ENCODE assay signal across 19 cellular contexts in the genomic region with DNA sequence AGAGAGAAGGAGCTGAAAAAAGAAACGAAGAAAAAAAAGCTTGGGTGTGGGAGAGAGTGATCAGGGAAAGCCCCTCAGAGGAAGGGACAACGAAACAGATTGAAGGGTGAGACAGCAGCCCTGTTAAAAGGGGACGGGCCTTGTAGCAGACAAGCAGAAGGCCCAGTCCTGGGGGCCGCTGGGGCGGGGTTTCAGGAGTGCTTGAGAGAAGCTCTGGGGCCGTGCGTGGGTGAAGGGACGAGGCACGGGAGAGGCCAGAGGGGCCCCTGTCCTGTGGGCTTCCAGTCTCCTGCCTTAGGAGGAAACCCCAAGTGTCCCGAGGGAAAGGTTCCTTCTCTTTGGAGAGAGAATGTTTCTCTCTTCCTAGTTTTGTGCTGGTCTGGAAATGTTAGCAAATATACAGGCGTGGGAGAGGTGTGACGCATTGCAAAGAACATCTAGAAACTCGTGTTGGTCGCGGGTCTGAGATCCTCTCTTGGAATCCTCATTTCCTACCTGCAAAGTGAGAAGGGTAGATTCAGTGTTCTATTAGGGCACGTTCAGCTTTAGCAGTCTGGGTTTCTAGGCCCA. TPM values are rescaled to one million over a fixed set of nuclear protein-coding genes. Genes with fewer than 3 reads are reported as not detected.
DNase-seq lines count a peak whose midpoint lies in the region; ATAC-seq and TF ChIP-seq lines count a peak whose summit lies in the region.
"Had no signal": no experiment of that assay in that cellular context is flagged by ENCODE, and none has a peak within 500 bp of the region (broad histone marks: within the 10 kb centered on the region; RNA-seq: fewer than 3 reads in every experiment).

No MANE protein-coding gene starts in this region.

- H3K27me3 Mint-ChIP-seq in chondrocyte (ENCODE audit: low read depth), result no peaks in the 10 kb centered on the region
- H3K27me3 Mint-ChIP-seq: activated CD8-positive, alpha-beta T cell treated with anti-CD3 and anti-CD28 coated beads for 36 hours had no signal

- H3K36me3 Mint-ChIP-seq in chondrocyte (ENCODE audit: low read depth), result peaks cover 14% of the 10 kb centered on the region

- H3K27ac ChIP-seq in layer of hippocampus (ENCODE audit: low read depth, low read length) (peak overlapping the region; percentile 24), spleen (peak overlapping the region in 6 of 8 donors; percentile 14 to 67 (median 58))

- H3K4me1 Mint-ChIP-seq in chondrocyte (ENCODE audit: low read depth), result peaks cover 14% of the 10 kb centered on the region

- intact Hi-C loops in spleen (cut with DNase I; ENCODE audit: low total_unique reads), result no loop called here

- no peak for TF ChIP-seq POLR2A in spleen (IDR thresholded peaks at IDR 0.05)

- H3K4me3 Mint-ChIP-seq in chondrocyte (ENCODE audit: unreplicated experiment), result peak overlapping the region; percentile 4
- H3K4me3 Mint-ChIP-seq: activated CD8-positive, alpha-beta T cell treated with anti-CD3 and anti-CD28 coated beads for 36 hours had no signal

- H3K4me1 ChIP-seq in spleen, result peaks cover 0 to 43% (median 14%) of the 10 kb centered on the region in 6 donors
- H3K4me1 ChIP-seq: pancreas had no signal

- DNase-seq in GM20000 (ENCODE audit: low spot score) (peak; percentile 23), chondrocyte (ENCODE audit: low spot score) (no peak), spleen (no peak), NCI-H146 treated with DMSO at 0.1 percent for 48 hours (lab: John Stamatoyannopoulos, UW; ENCODE audit: unreplicated experiment) (no peak), NCI-H2107 (lab: John Stamatoyannopoulos, UW) (no peak), UCSD-AML1 (lab: John Stamatoyannopoulos, UW; ENCODE audit: unreplicated experiment) (no peak)
- DNase-seq: activated CD8-positive, alpha-beta T cell treated with anti-CD3 and anti-CD28 coated beads for 36 hours; activated gamma-delta T cell; C1 segment of cervical spinal cord; GOT3; hypothalamus; KG1; NCI-H1436 treated with DMSO at 0.1 percent for 48 hours; NCI-H526; pancreas had no signal

- no peak for TF ChIP-seq CTCF in GM20000 (IDR thresholded peaks at IDR 0.05; ENCODE audit: extremely low read depth, missing control alignments)
- no peak for TF ChIP-seq CTCF in chondrocyte (IDR thresholded peaks at IDR 0.05)
- no peak for TF ChIP-seq CTCF in spleen (IDR thresholded peaks at IDR 0.05 in 8 of 11, conservative IDR thresholded peaks at IDR 0.05 in 3 of 11)

- H3K36me3 ChIP-seq in spleen, result peaks cover 0 to 13% (median 0%) of the 10 kb centered on the region in 6 donors
- H3K36me3 ChIP-seq: pancreas had no signal

- WGBS in spleen, 5 donors, result 79 to 89% (median 82%) methylated on average over 16 of the region's 16 CpGs

- ATAC-seq in GM18907 (IDR thresholded peaks at IDR 0.05; ENCODE audit: unreplicated experiment), result no peak
- ATAC-seq: activated CD8-positive, alpha-beta T cell treated with anti-CD3 and anti-CD28 coated beads for 36 hours had no signal

- H3K9me3 ChIP-seq in spleen, result no peaks in the 10 kb centered on the region
- H3K9me3 ChIP-seq: pancreas had no signal

- no peak overlapping the region for H3K27ac Mint-ChIP-seq in chondrocyte (ENCODE audit: unreplicated experiment)
- H3K27ac Mint-ChIP-seq: activated CD8-positive, alpha-beta T cell treated with anti-CD3 and anti-CD28 coated beads for 36 hours had no signal

- H3K4me3 ChIP-seq in spleen, result no peak overlapping the region
- H3K4me3 ChIP-seq: pancreas had no signal

- H3K27me3 ChIP-seq in layer of hippocampus (ENCODE audit: control insufficient read depth, insufficient read depth, low read length) (no peaks in the 10 kb centered on the region), spleen (replicated peaks in 1 of 7) (peaks cover 0 to 13% (median 0%) of the 10 kb centered on the region in 7 donors)
- H3K27me3 ChIP-seq: pancreas had no signal

- no peaks in the 10 kb centered on the region for H3K9me3 Mint-ChIP-seq in chondrocyte (ENCODE audit: low read depth)
- H3K9me3 Mint-ChIP-seq: activated CD8-positive, alpha-beta T cell treated with anti-CD3 and anti-CD28 coated beads for 36 hours had no signal

RNA-seq across cellular contexts. Expression of gene ADAMTS15, which starts 28.6 kb away (rescaled TPM):
- total RNA-seq in chondrocyte (16.8 to 140 TPM (median 136 TPM) in 3 replicates), spleen (1 to 10 TPM; 1.1 to 6.9 (median 3.1) TPM)
- 1 to 10 TPM in 1 of 3 donors, under 1 TPM in 2; 0.41 to 1.9 (median 0.43) TPM for polyA plus RNA-seq in spleen
- total RNA-seq: activated CD8-positive, alpha-beta T cell treated with anti-CD3 and anti-CD28 coated beads for 36 hours; endothelial cell of umbilical vein; G401 had no signal

RNA-seq across cellular contexts. Expression of gene ADAMTS8, which starts 48.6 kb away (rescaled TPM):
- total RNA-seq in chondrocyte, result 0.77 to 1.0 TPM (median 1.0 TPM) in 3 replicates
- total RNA-seq in spleen, result 1 to 10 TPM in 2 of 7 donors, under 1 TPM in 4, not detected in 1; 0.39 to 2.5 (median 0.73) TPM
- polyA plus RNA-seq in spleen, result 1 to 10 TPM in 1 of 3 donors, under 1 TPM in 2; 0.30 to 1.1 (median 0.48) TPM
- total RNA-seq: activated CD8-positive, alpha-beta T cell treated with anti-CD3 and anti-CD28 coated beads for 36 hours; endothelial cell of umbilical vein; G401 had no signal
- polyA plus RNA-seq: endothelial cell of umbilical vein had no signal
